11 cellular contexts compared by ENCODE assay signal in genomic region chr5:77329664-77330430, GRCh38.
"Had no signal": no experiment of that assay in that cellular context is flagged by ENCODE, and none has a peak within 500 bp of the region (broad histone marks: within the 10 kb centered on the region; RNA-seq: fewer than 3 reads in every experiment).

No MANE protein-coding gene starts in this region.

- H3K27ac Mint-ChIP-seq: neural progenitor cell had no signal

- H3K4me3 ChIP-seq: cardiac muscle cell, hepatocyte, neural progenitor cell, ovary had no signal

- H3K36me3 ChIP-seq: cardiac muscle cell, neural progenitor cell, ovary had no signal

- H3K9me3 Mint-ChIP-seq: neural progenitor cell; stimulated activated naive CD8-positive, alpha-beta T cell treated with anti-CD3 and anti-CD28 coated beads, Interleukin-15, Interleukin-2, amounts not matched to agents 100 ng/mL and 50 ng/mL, for 24 hours had no signal

- H3K27me3 ChIP-seq: cardiac muscle cell, hepatocyte, neural progenitor cell, ovary had no signal

- DNase-seq: activated CD4-positive, CD25-positive, alpha-beta regulatory T cell treated with anti-CD3 and anti-CD28 coated beads, Interleukin-2, amount 50 U/mL, for 72 hours; activated CD8-positive, alpha-beta memory T cell treated with anti-CD3 and anti-CD28 coated beads for 24 hours; activated effector memory CD4-positive, alpha-beta T cell treated with anti-CD3 and anti-CD28 coated beads, Interleukin-2, amount 50 U/mL, for 16 hours; erythroblast; midbrain; ovary; T1000 had no signal

- H3K27ac ChIP-seq: cardiac muscle cell, hepatocyte, neural progenitor cell, ovary had no signal

- H3K36me3 Mint-ChIP-seq: neural progenitor cell had no signal

- H3K4me3 Mint-ChIP-seq: neural progenitor cell; stimulated activated naive CD8-positive, alpha-beta T cell treated with anti-CD3 and anti-CD28 coated beads, Interleukin-15, Interleukin-2, amounts not matched to agents 100 ng/mL and 50 ng/mL, for 24 hours had no signal

- H3K9me3 ChIP-seq: ovary had no signal
